In genomic region chr3:148648685-148649352, GRCh38 we compare ENCODE assay signal across 20 cellular contexts. TPM values are rescaled to one million over a fixed set of nuclear protein-coding genes. Genes with fewer than 3 reads are reported as not detected.
DNase-seq lines count a peak whose midpoint lies in the region; ATAC-seq and TF ChIP-seq lines count a peak whose summit lies in the region.
"Had no signal": no experiment of that assay in that cellular context is flagged by ENCODE, and none has a peak within 500 bp of the region (broad histone marks: within the 10 kb centered on the region; RNA-seq: fewer than 3 reads in every experiment).

No MANE protein-coding gene starts in this region.

- H3K4me3 ChIP-seq in SJSA1: no peak overlapping the region
- no peak overlapping the region for H3K4me3 ChIP-seq in fibroblast of pulmonary artery (replicated peaks; ENCODE audit: low read depth, low read length)
- H3K4me3 ChIP-seq in spleen: no peak overlapping the region
- H3K4me3 ChIP-seq: body of pancreas, upper lobe of left lung had no signal

- H3K4me1 ChIP-seq in SJSA1 (replicated peaks): peaks cover 15% of the 10 kb centered on the region
- no peaks in the 10 kb centered on the region for H3K4me1 ChIP-seq in spleen
- H3K4me1 ChIP-seq: body of pancreas, upper lobe of left lung had no signal

- no peaks in the 10 kb centered on the region for H3K27me3 Mint-ChIP-seq in activated T-cell treated with anti-CD3 and anti-CD28 coated beads, Interleukin-2, amount 50 U/mL, for 4 hours (ENCODE audit: low read depth)
- H3K27me3 Mint-ChIP-seq: CD4-positive, CD25-positive, alpha-beta regulatory T cell; IgD-negative memory B cell had no signal

- intact Hi-C loops in sciatic nerve (cut with DNase I): no loop called here
- intact Hi-C loops in spleen (cut with DNase I; ENCODE audit: low total_unique reads): no loop called here

- no peaks in the 10 kb centered on the region for H3K4me1 Mint-ChIP-seq in activated T-cell treated with anti-CD3 and anti-CD28 coated beads, Interleukin-2, amount 50 U/mL, for 4 hours (ENCODE audit: low read depth)
- H3K4me1 Mint-ChIP-seq: CD4-positive, CD25-positive, alpha-beta regulatory T cell; IgD-negative memory B cell had no signal

- no peak for TF ChIP-seq CTCF in fibroblast of pulmonary artery (IDR thresholded peaks at IDR 0.05; ENCODE audit: low read length, missing control alignments)
- TF ChIP-seq CTCF in spleen (IDR thresholded peaks at IDR 0.05 in 8 of 11, conservative IDR thresholded peaks at IDR 0.05 in 3 of 11): no peak

- WGBS in spleen, 5 donors: 74 to 90% (median 89%) methylated on average over 3 of the region's 3 CpGs

- H3K27ac ChIP-seq in SJSA1 (0 out of 2 replicates have a peak overlapping the region, but pooled peaks have one; percentile 0), spleen (peak overlapping the region in 1 of 8 donors; percentile 2)
- H3K27ac ChIP-seq: body of pancreas, upper lobe of left lung had no signal

- H3K27me3 ChIP-seq in SJSA1 (replicated peaks) (no peaks in the 10 kb centered on the region), spleen (replicated peaks in 1 of 7) (no peaks in the 10 kb centered on the region)
- H3K27me3 ChIP-seq: body of pancreas, upper lobe of left lung had no signal

- DNase-seq in EL: peak; percentile 82
- DNase-seq in SJSA1 (ENCODE audit: low read depth in 1 of 2, low spot score in 2 of 2): peak in 1 of 2 experiments; percentile 39
- peak; percentile 74 for DNase-seq in fibroblast of pulmonary artery (ENCODE audit: low read depth)
- no peak for DNase-seq in sciatic nerve (ENCODE audit: low spot score)
- DNase-seq in NCI-H2196 (lab: John Stamatoyannopoulos, UW; ENCODE audit: unreplicated experiment): no peak
- no peak for DNase-seq in activated T-cell treated with anti-CD3 and anti-CD28 coated beads, Interleukin-2, amount 50 U/mL, for 4 hours
- DNase-seq in spleen: no peak
- no peak for DNase-seq in NCI-H1105 treated with DMSO at 0.1 percent for 48 hours (lab: John Stamatoyannopoulos, UW)
- DNase-seq: activated CD4-positive, alpha-beta T cell treated with anti-CD3 and anti-CD28 coated beads, Interleukin-2, amount 50 U/mL, for 1 hour; activated T-cell treated with anti-CD3 and anti-CD28 coated beads, Interleukin-2, amount 50 U/mL, for 72 hours; body of pancreas; CD4-positive, CD25-positive, alpha-beta regulatory T cell; effector memory CD4-positive, alpha-beta T cell; NCI-H1436; NCI-H526 treated with DMSO at 0.1 percent for 48 hours; RPMI8226; upper lobe of left lung had no signal

- no peaks in the 10 kb centered on the region for H3K36me3 Mint-ChIP-seq in activated T-cell treated with anti-CD3 and anti-CD28 coated beads, Interleukin-2, amount 50 U/mL, for 4 hours (ENCODE audit: insufficient read depth)
- H3K36me3 Mint-ChIP-seq: CD4-positive, CD25-positive, alpha-beta regulatory T cell; IgD-negative memory B cell had no signal

- no peaks in the 10 kb centered on the region for H3K9me3 ChIP-seq in SJSA1 (replicated peaks)
- no peaks in the 10 kb centered on the region for H3K9me3 ChIP-seq in spleen
- H3K9me3 ChIP-seq: body of pancreas, upper lobe of left lung had no signal

- H3K36me3 ChIP-seq in SJSA1 (no peaks in the 10 kb centered on the region), spleen (no peaks in the 10 kb centered on the region)
- H3K36me3 ChIP-seq: upper lobe of left lung had no signal

- ATAC-seq in sciatic nerve: peak; percentile 73
- ATAC-seq in activated T-cell treated with anti-CD3 and anti-CD28 coated beads, Interleukin-2, amount 50 U/mL, for 4 hours: no peak
- ATAC-seq: activated T-cell treated with anti-CD3 and anti-CD28 coated beads, Interleukin-2, amount 50 U/mL, for 72 hours; body of pancreas had no signal

- no peak for TF ChIP-seq POLR2A in spleen (IDR thresholded peaks at IDR 0.05)

- no peak overlapping the region for H3K4me3 Mint-ChIP-seq in activated T-cell treated with anti-CD3 and anti-CD28 coated beads, Interleukin-2, amount 50 U/mL, for 4 hours
- H3K4me3 Mint-ChIP-seq: activated T-cell treated with anti-CD3 and anti-CD28 coated beads, Interleukin-2, amount 50 U/mL, for 72 hours; CD4-positive, CD25-positive, alpha-beta regulatory T cell; IgD-negative memory B cell; T-helper 2 cell treated with Interferon-gamma antibody and Interleukin-4, amounts not matched to agents 5 μg/mL and 100 μg/mL, for 36 hours had no signal

- H3K9me3 Mint-ChIP-seq in activated T-cell treated with anti-CD3 and anti-CD28 coated beads, Interleukin-2, amount 50 U/mL, for 4 hours: no peaks in the 10 kb centered on the region
- H3K9me3 Mint-ChIP-seq: T-helper 2 cell treated with Interferon-gamma antibody and Interleukin-4, amounts not matched to agents 5 μg/mL and 100 μg/mL, for 36 hours had no signal

RNA-seq across cellular contexts. Expression of gene AGTR1, which starts 48.9 kb away (rescaled TPM):
- not detected in 2 replicates for total RNA-seq in SJSA1 (2014; rRNA removed; shearing (Covaris generic))
- total RNA-seq in sciatic nerve (7.2 TPM), spleen (10 to 100 TPM in 3 of 7 donors, 1 to 10 TPM in 4; 4.3 to 24.7 (median 5.5) TPM)
- not detected for total RNA-seq in activated T-cell treated with anti-CD3 and anti-CD28 coated beads, Interleukin-2, amount 50 U/mL, for 4 hours
- polyA plus RNA-seq in spleen: 1 to 10 TPM in 1 of 3 donors, under 1 TPM in 2; 0.43 to 1.5 (median 0.99) TPM
- total RNA-seq: activated T-cell treated with anti-CD3 and anti-CD28 coated beads, Interleukin-2, amount 50 U/mL, for 72 hours; CD4-positive, CD25-positive, alpha-beta regulatory T cell; kidney epithelial cell had no signal
- polyA plus RNA-seq: CD4-positive, CD25-positive, alpha-beta regulatory T cell; IgD-negative memory B cell had no signal

Comparison
In these comparisons a context has a peak if more than half of its experiments do, and no peak if none do; other contexts are left out.
1. DNase-seq: peak in EL (single experiment) and fibroblast of pulmonary artery (single experiment); none in sciatic nerve (single experiment), NCI-H2196 (single experiment), activated T-cell treated with anti-CD3 and anti-CD28 coated beads, Interleukin-2, amount 50 U/mL, for 4 hours (single experiment), spleen (single experiment) and NCI-H1105 treated with DMSO at 0.1 percent for 48 hours (single experiment).